ENCODE assay signal across 20 cellular contexts in genomic region chr10:91345716-91346115, GRCh38.
DNase-seq lines count a peak whose midpoint lies in the region; ATAC-seq and TF ChIP-seq lines count a peak whose summit lies in the region.
"Had no signal": no experiment of that assay in that cellular context is flagged by ENCODE, and none has a peak within 500 bp of the region (broad histone marks: within the 10 kb centered on the region; RNA-seq: fewer than 3 reads in every experiment).

No MANE protein-coding gene starts in this region.

- H3K36me3 ChIP-seq in ACC112 (ENCODE audit: insufficient read depth, low read length) (no peaks in the 10 kb centered on the region), brain microvascular endothelial cell (replicated peaks) (no peaks in the 10 kb centered on the region), esophagus squamous epithelium (no peaks in the 10 kb centered on the region)
- H3K36me3 ChIP-seq: HAP-1 had no signal

- DNase-seq in HCEC 1CT (peak; percentile 44), brain microvascular endothelial cell (no peak), fibroblast of pulmonary artery (ENCODE audit: low read depth) (peak; percentile 14), esophagus squamous epithelium (lab: John Stamatoyannopoulos, UW) (no peak), type B pancreatic cell (ENCODE audit: extremely low spot score, unreplicated experiment) (no peak)
- DNase-seq: MV-4-11, NCI-H1694, NCI-H2081, NCI-H2171 treated with DMSO at 0.1 percent for 48 hours, NCI-H524 treated with DMSO at 0.1 percent for 48 hours, NCI-H82 had no signal

- H3K4me3 ChIP-seq in ACC112 (ENCODE audit: low read depth, low read length) (no peak overlapping the region), brain microvascular endothelial cell (ENCODE audit: low read depth, low read length) (no peak overlapping the region), fibroblast of pulmonary artery (replicated peaks; ENCODE audit: low read depth, low read length) (no peak overlapping the region), esophagus squamous epithelium (no peak overlapping the region)
- H3K4me3 ChIP-seq: GM12878, GM23338, HAP-1 had no signal

- H3K36me3 Mint-ChIP-seq in type B pancreatic cell = no peaks in the 10 kb centered on the region
- H3K36me3 Mint-ChIP-seq: CD14-positive monocyte had no signal

- no peak overlapping the region for H2AFZ ChIP-seq in ACC112 (ENCODE audit: low read length, unreplicated experiment)
- H2AFZ ChIP-seq: GM23338 had no signal

- intact Hi-C loops in esophagus squamous epithelium (cut with DNase I) = no loop called here

- H3K9me3 Mint-ChIP-seq in type B pancreatic cell = peaks cover 6% of the 10 kb centered on the region
- H3K9me3 Mint-ChIP-seq: GM23338 had no signal

- H3K79me2 ChIP-seq in ACC112 (ENCODE audit: control insufficient read depth, insufficient read depth, low read length, unreplicated experiment) = no peaks in the 10 kb centered on the region

- H3K4me1 Mint-ChIP-seq in type B pancreatic cell (ENCODE audit: unreplicated experiment) = peaks cover 13% of the 10 kb centered on the region
- H3K4me1 Mint-ChIP-seq: B cell, CD14-positive monocyte, GM23338 had no signal

- ATAC-seq in GM18511 (IDR thresholded peaks at IDR 0.05; ENCODE audit: unreplicated experiment) = no peak
- ATAC-seq: GM12878, GM23338, Panc1 had no signal

- H3K4me3 Mint-ChIP-seq in type B pancreatic cell = no peak overlapping the region
- H3K4me3 Mint-ChIP-seq: B cell, CD14-positive monocyte, GM23338 had no signal

- TF ChIP-seq CTCF in brain microvascular endothelial cell (IDR thresholded peaks at IDR 0.05; ENCODE audit: low read depth, low read length, missing control alignments) (no peak), fibroblast of pulmonary artery (IDR thresholded peaks at IDR 0.05; ENCODE audit: low read length, missing control alignments) (no peak), esophagus squamous epithelium (IDR thresholded peaks at IDR 0.05) (no peak), type B pancreatic cell (conservative IDR thresholded peaks at IDR 0.05) (no peak)

- peaks cover 46% of the 10 kb centered on the region for H3K4me1 ChIP-seq in ACC112 (ENCODE audit: control insufficient read depth, insufficient read depth, low read length, unreplicated experiment)
- peaks cover 4 to 28% (median 11%) of the 10 kb centered on the region in 3 donors for H3K4me1 ChIP-seq in esophagus squamous epithelium
- H3K4me1 ChIP-seq: HAP-1 had no signal

- peak overlapping the region; percentile 22 for H3K27ac ChIP-seq in ACC112 (ENCODE audit: low read depth, low read length)
- peak overlapping the region; percentile 30 for H3K27ac ChIP-seq in brain microvascular endothelial cell
- no peak overlapping the region for H3K27ac ChIP-seq in esophagus squamous epithelium
- H3K27ac ChIP-seq: KMS-11 had no signal

- H3K27me3 Mint-ChIP-seq in type B pancreatic cell = no peaks in the 10 kb centered on the region
- H3K27me3 Mint-ChIP-seq: B cell had no signal

- H3K27me3 ChIP-seq in ACC112 (ENCODE audit: insufficient read depth, low read length) (no peaks in the 10 kb centered on the region), brain microvascular endothelial cell (replicated peaks) (no peaks in the 10 kb centered on the region), esophagus squamous epithelium (no peaks in the 10 kb centered on the region)

- H3K9me3 ChIP-seq in esophagus squamous epithelium = no peaks in the 10 kb centered on the region
- H3K9me3 ChIP-seq: HAP-1 had no signal

- in situ Hi-C loops in brain microvascular endothelial cell (cut with HindIII; ENCODE audit: low pct_ligation_motif_present, low sequenced_read_pairs) = no loop called here

- WGBS in esophagus squamous epithelium, 2 donors = 68 to 70% methylated on average over 2 of the region's 2 CpGs

- TF ChIP-seq POLR2A in esophagus squamous epithelium (IDR thresholded peaks at IDR 0.05) = no peak

- no peak overlapping the region for H3K27ac Mint-ChIP-seq in type B pancreatic cell
- H3K27ac Mint-ChIP-seq: B cell, CD14-positive monocyte, GM23338 had no signal

Comparison
In these comparisons a context has a peak if more than half of its experiments do, and no peak if none do; other contexts are left out.
1. H3K27ac ChIP-seq: peak in ACC112 (single experiment) and brain microvascular endothelial cell (single experiment); none in esophagus squamous epithelium (0 of 4).
2. DNase-seq: peak in HCEC 1CT (single experiment) and fibroblast of pulmonary artery (single experiment); none in brain microvascular endothelial cell (single experiment), esophagus squamous epithelium (single experiment) and type B pancreatic cell (single experiment).